ENCODE assay signal across 8 cellular contexts in the genomic region with DNA sequence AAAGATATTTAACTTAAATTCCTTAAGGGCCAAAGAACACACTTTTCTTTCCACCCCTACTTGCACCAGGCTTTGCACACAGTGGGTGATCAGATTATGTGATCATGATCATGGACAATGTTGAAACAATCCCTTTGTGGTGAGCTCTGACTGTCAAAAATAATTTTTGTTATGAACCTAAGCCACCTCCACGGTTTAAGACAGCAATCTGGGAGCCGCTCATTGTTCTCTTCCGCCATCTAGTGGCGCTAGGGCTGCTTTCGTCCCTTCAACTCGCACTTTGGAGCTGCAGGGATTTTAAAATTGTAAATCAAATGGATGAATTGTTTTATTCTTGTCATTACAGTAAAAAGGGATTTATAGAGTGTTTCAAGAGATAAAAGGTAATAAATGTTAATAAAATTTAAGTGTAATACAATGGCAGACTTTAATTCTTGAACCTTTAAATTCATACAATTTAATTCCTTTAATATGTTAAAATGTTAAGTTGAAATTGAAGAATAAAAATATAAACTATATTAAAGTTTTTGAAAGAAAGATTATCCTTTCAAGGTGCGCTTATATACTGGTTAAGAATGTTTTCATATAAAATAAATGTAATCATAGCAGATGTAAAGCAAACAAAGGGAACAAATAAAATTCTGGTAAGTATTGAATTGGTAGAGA. TPM values are rescaled to one million over a fixed set of nuclear protein-coding genes. Genes with fewer than 3 reads are reported as not detected.
DNase-seq lines count a peak whose midpoint lies in the region; ATAC-seq and TF ChIP-seq lines count a peak whose summit lies in the region.

No MANE protein-coding gene starts in this region.

- WGBS in smooth muscle cell (ENCODE audit: low lambda C conversion rate) = 4% methylated on average over 7 of the region's 7 CpGs

- no peaks in the 10 kb centered on the region for H3K9me3 ChIP-seq in ascending aorta
- H3K9me3 ChIP-seq in smooth muscle cell (replicated peaks; ENCODE audit: low read depth) = no peaks in the 10 kb centered on the region

- H3K4me1 ChIP-seq in ascending aorta = no peaks in the 10 kb centered on the region
- H3K4me1 ChIP-seq in smooth muscle cell (ENCODE audit: low read depth) = no peaks in the 10 kb centered on the region

- no peaks in the 10 kb centered on the region for H3K79me2 ChIP-seq in smooth muscle cell (ENCODE audit: low read depth)

- H3F3A ChIP-seq in smooth muscle cell (ENCODE audit: low read depth) = no peaks in the 10 kb centered on the region

- no peak overlapping the region for H3K9ac ChIP-seq in smooth muscle cell (ENCODE audit: low read depth)

- peak; percentile 50 for DNase-seq in activated gamma-delta T cell treated with Interleukin-2 at 50 U/mL for 16 hours
- no peak for DNase-seq in activated gamma-delta T cell (lab: John Stamatoyannopoulos, UW)
- peak; percentile 80 for DNase-seq in NCI-H1694 treated with DMSO at 0.1 percent for 48 hours (lab: John Stamatoyannopoulos, UW)
- peak; percentile 23 for DNase-seq in T-helper 22 cell (ENCODE audit: low read depth)
- DNase-seq in ascending aorta (ENCODE audit: low spot score in 2 of 2) = peak in 1 of 2 donors; percentile 67
- peak; percentile 35 to 49 for DNase-seq in hippocampal formation (lab: John Stamatoyannopoulos, UW)
- peak; percentile 8 for DNase-seq in smooth muscle cell (lab: John Stamatoyannopoulos, UW; ENCODE audit: unreplicated experiment)

- TF ChIP-seq CTCF in ascending aorta (IDR thresholded peaks at IDR 0.05) = peak; percentile 31 to 93 (median 93)
- TF ChIP-seq CTCF in smooth muscle cell (IDR thresholded peaks at IDR 0.05; ENCODE audit: borderline replicate concordance, insufficient read depth, poor library complexity, severe bottlenecking) = peak; percentile 93

- no peak overlapping the region for H3K27ac ChIP-seq in ascending aorta
- H3K27ac ChIP-seq in smooth muscle cell (ENCODE audit: low read depth) = no peak overlapping the region

- H3K27me3 ChIP-seq in ascending aorta (no peaks in the 10 kb centered on the region), smooth muscle cell (ENCODE audit: low read depth) (no peaks in the 10 kb centered on the region)

- H3K4me3 ChIP-seq in ascending aorta (no peak overlapping the region), smooth muscle cell (peak overlapping the region; percentile 32)

- H3K36me3 ChIP-seq in ascending aorta (no peaks in the 10 kb centered on the region), smooth muscle cell (ENCODE audit: low read depth) (no peaks in the 10 kb centered on the region)

- peak overlapping the region; percentile 77 for H2AFZ ChIP-seq in smooth muscle cell (ENCODE audit: low read depth)

- H3K4me2 ChIP-seq in smooth muscle cell = peak overlapping the region; percentile 82

- intact Hi-C loops in ascending aorta (cut with DNase I) = no loop called here

- no peaks in the 10 kb centered on the region for H4K20me1 ChIP-seq in smooth muscle cell (ENCODE audit: low read depth)

- peak; percentile 95 for ATAC-seq in HG02885 (IDR thresholded peaks at IDR 0.05; ENCODE audit: poor library complexity, unreplicated experiment)

RNA-seq across cellular contexts. Expression of gene ARL6, which starts 45.3 kb away (rescaled TPM):
- 18.5 TPM for total RNA-seq in ascending aorta
- total RNA-seq in smooth muscle cell = 14.6 and 27.0 TPM in 2 replicates
- 5.3 and 5.8 TPM in 2 replicates for polyA plus RNA-seq in smooth muscle cell
